Comparison of ENCODE assay signal across 1 cellular context in the genomic region with DNA sequence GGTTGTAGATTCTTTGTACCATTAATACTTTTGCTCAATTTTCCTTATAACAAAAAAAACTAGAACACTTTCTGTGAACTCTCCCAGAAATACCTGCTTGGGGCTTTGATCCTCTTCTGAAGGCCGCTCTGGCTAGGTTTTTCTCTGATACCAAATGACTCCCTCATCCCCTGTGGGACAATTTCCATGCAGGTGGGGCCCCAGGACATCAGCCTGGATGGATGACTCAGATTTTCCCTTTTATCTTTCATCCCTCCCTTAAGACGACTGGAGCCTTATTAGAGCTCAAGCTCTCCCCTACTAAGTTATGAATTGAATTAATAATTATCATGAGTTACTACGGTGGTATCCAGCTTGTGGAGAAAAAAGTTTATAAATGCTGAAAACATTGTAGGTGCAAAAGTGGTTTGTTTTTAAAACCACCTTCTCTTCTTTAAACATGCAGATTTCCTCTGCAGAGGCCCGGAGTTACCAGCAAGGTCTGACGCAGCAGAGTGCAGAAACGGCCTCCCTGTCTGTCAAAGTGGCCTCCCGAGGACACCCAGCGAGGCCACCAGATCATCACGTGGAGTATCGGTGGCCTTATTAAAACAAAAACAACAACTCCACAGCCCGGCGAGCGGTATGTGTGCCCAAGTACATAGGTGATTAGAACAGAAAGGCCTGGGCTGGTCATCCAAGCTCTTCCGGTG.
A peak's percentile ranks its signal among the peaks of the same experiment; 100 is the strongest.
TF ChIP-seq lines count a peak whose summit lies in the region.

No MANE protein-coding gene starts in this region.

TF ChIP-seq in HCT116, 20 proteins besides CTCF, POLR2A, EP300 and RAD21:
- TF ChIP-seq, protein P1, sequence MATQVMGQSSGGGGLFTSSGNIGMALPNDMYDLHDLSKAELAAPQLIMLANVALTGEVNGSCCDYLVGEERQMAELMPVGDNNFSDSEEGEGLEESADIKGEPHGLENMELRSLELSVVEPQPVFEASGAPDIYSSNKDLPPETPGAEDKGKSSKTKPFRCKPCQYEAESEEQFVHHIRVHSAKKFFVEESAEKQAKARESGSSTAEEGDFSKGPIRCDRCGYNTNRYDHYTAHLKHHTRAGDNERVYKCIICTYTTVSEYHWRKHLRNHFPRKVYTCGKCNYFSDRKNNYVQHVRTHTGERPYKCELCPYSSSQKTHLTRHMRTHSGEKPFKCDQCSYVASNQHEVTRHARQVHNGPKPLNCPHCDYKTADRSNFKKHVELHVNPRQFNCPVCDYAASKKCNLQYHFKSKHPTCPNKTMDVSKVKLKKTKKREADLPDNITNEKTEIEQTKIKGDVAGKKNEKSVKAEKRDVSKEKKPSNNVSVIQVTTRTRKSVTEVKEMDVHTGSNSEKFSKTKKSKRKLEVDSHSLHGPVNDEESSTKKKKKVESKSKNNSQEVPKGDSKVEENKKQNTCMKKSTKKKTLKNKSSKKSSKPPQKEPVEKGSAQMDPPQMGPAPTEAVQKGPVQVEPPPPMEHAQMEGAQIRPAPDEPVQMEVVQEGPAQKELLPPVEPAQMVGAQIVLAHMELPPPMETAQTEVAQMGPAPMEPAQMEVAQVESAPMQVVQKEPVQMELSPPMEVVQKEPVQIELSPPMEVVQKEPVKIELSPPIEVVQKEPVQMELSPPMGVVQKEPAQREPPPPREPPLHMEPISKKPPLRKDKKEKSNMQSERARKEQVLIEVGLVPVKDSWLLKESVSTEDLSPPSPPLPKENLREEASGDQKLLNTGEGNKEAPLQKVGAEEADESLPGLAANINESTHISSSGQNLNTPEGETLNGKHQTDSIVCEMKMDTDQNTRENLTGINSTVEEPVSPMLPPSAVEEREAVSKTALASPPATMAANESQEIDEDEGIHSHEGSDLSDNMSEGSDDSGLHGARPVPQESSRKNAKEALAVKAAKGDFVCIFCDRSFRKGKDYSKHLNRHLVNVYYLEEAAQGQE (IDR thresholded peaks at IDR 0.05; ENCODE audit: low read depth): no peak
- TF ChIP-seq, protein P2, sequence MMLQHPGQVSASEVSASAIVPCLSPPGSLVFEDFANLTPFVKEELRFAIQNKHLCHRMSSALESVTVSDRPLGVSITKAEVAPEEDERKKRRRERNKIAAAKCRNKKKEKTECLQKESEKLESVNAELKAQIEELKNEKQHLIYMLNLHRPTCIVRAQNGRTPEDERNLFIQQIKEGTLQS (IDR thresholded peaks at IDR 0.05): no peak
- peak; percentile 13; the same call in 1 of the 2 replicates for TF ChIP-seq ZFX (IDR thresholded peaks at IDR 0.05)
- 0 out of 2 replicates have a peak, but pooled peaks have one; percentile 10 for TF ChIP-seq CEBPB (IDR thresholded peaks at IDR 0.05; ENCODE audit: low read depth)
- peak; percentile 78 for TF ChIP-seq JUND (IDR thresholded peaks at IDR 0.05)
- TF ChIP-seq SIN3A (IDR thresholded peaks at IDR 0.05; ENCODE audit: low read depth): no peak
- TF ChIP-seq SP1 (IDR thresholded peaks at IDR 0.05; ENCODE audit: low read depth): peak; percentile 59
- peak; percentile 96 for TF ChIP-seq TCF7L2 (IDR thresholded peaks at IDR 0.05; ENCODE audit: borderline replicate concordance, extremely low read depth, insufficient read depth, insufficient read length)
- TF ChIP-seq YY1 (IDR thresholded peaks at IDR 0.05; ENCODE audit: extremely low read depth, insufficient replicate concordance, low read depth, low read length): peak; percentile 30
- peak; percentile 81 for TF ChIP-seq FOSL1 (IDR thresholded peaks at IDR 0.05; ENCODE audit: low read depth)
- TF ChIP-seq ELF1 (IDR thresholded peaks at IDR 0.05; ENCODE audit: borderline replicate concordance, low read depth): no peak
- TF ChIP-seq, protein P3, sequence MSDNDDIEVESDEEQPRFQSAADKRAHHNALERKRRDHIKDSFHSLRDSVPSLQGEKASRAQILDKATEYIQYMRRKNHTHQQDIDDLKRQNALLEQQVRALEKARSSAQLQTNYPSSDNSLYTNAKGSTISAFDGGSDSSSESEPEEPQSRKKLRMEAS (IDR thresholded peaks at IDR 0.05): no peak
- TF ChIP-seq, protein P4, sequence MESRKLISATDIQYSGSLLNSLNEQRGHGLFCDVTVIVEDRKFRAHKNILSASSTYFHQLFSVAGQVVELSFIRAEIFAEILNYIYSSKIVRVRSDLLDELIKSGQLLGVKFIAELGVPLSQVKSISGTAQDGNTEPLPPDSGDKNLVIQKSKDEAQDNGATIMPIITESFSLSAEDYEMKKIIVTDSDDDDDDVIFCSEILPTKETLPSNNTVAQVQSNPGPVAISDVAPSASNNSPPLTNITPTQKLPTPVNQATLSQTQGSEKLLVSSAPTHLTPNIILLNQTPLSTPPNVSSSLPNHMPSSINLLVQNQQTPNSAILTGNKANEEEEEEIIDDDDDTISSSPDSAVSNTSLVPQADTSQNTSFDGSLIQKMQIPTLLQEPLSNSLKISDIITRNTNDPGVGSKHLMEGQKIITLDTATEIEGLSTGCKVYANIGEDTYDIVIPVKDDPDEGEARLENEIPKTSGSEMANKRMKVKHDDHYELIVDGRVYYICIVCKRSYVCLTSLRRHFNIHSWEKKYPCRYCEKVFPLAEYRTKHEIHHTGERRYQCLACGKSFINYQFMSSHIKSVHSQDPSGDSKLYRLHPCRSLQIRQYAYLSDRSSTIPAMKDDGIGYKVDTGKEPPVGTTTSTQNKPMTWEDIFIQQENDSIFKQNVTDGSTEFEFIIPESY (IDR thresholded peaks at IDR 0.05; ENCODE audit: extremely low read depth, insufficient replicate concordance, low read length): no peak
TF ChIP-seq in HCT116: peak in this region for 7.
